ENCODE assay signal across 12 cellular contexts in genomic region chr13:32883501-32883900, GRCh38.
DNase-seq lines count a peak whose midpoint lies in the region; ATAC-seq and TF ChIP-seq lines count a peak whose summit lies in the region.
"Had no signal": no experiment of that assay in that cellular context is flagged by ENCODE, and none has a peak within 500 bp of the region (broad histone marks: within the 10 kb centered on the region; RNA-seq: fewer than 3 reads in every experiment).

No MANE protein-coding gene starts in this region.

- no peak overlapping the region for H2AFZ ChIP-seq in PC-3 (ENCODE audit: low read length)

- no TSS peak for BruUV-seq in PC-3 (replicated peaks; lab: Mats Ljungman, UMichigan)

- no peak overlapping the region for H3K9ac ChIP-seq in PC-3 (ENCODE audit: low read length)

- H4K20me1 ChIP-seq in PC-3 (ENCODE audit: low read length), result no peaks in the 10 kb centered on the region

- H3K79me2 ChIP-seq in PC-3 (ENCODE audit: low read length), result no peaks in the 10 kb centered on the region

- H3F3A ChIP-seq in PC-3 (ENCODE audit: low read length, unreplicated experiment), result no peaks in the 10 kb centered on the region

- H3K4me3 ChIP-seq in AG10803 (ENCODE audit: low read length), result no peak overlapping the region
- no peak overlapping the region for H3K4me3 ChIP-seq in PC-3 (ENCODE audit: low read length)
- H3K4me3 ChIP-seq: thoracic aorta had no signal

- no peak overlapping the region for H3K4me2 ChIP-seq in PC-3 (ENCODE audit: low read length)

- no peaks in the 10 kb centered on the region for H3K27me3 ChIP-seq in PC-3 (ENCODE audit: low read length)

- CTCF ChIA-PET in PC-3 (lab: Charles Lee), result no interaction called here

- no peaks in the 10 kb centered on the region for H3K36me3 ChIP-seq in PC-3 (ENCODE audit: low read depth, low read length)
- H3K36me3 ChIP-seq: thoracic aorta had no signal

- TF ChIP-seq CTCF in AG10803 (conservative IDR thresholded peaks at IDR 0.05; ENCODE audit: low read length) (no peak), PC-3 (conservative IDR thresholded peaks at IDR 0.05; ENCODE audit: low read depth, low read length) (no peak)

- H3K9me3 ChIP-seq in PC-3 (ENCODE audit: low read length), result 0 out of 2 replicates have a peak, but pooled peaks cover 7% of the 10 kb centered on the region

- no peak overlapping the region for H3K27ac ChIP-seq in PC-3 (ENCODE audit: low read length)
- H3K27ac ChIP-seq: thoracic aorta had no signal

- intact Hi-C loops in PC-3 (cut with micrococcal nuclease), result no loop called here

- DNase-seq in AG10803 (ENCODE audit: low read depth), result peak; percentile 43
- DNase-seq in NCI-H1092 treated with DMSO at 0.1 percent for 48 hours (lab: John Stamatoyannopoulos, UW), result peak; percentile 82
- no peak for DNase-seq in PC-3
- DNase-seq in inferior parietal cortex (ENCODE audit: extremely low spot score), result peak; percentile 26
- DNase-seq in left lobe of liver (ENCODE audit: low spot score), result no peak
- DNase-seq: activated CD4-positive, alpha-beta T cell treated with anti-CD3 and anti-CD28 coated beads, Interleukin-2, amount 50 U/mL, for 1 hour; AML-193; NCI-H2029 treated with DMSO at 0.1 percent for 48 hours had no signal

- peaks cover 16% of the 10 kb centered on the region for H3K4me1 ChIP-seq in PC-3 (ENCODE audit: insufficient read depth, low read length)

- no peaks in the 10 kb centered on the region for H3K9me2 ChIP-seq in PC-3 (replicated peaks; ENCODE audit: low read length)

- peak; percentile 24; the same call in 1 of the 2 replicates for ATAC-seq in PC-3
- no peak for ATAC-seq in GM19035 (IDR thresholded peaks at IDR 0.05; ENCODE audit: unreplicated experiment)
- no peak for ATAC-seq in HG03159 (IDR thresholded peaks at IDR 0.05; ENCODE audit: unreplicated experiment)
- ATAC-seq in left lobe of liver, result no peak
- ATAC-seq in GM18873 (IDR thresholded peaks at IDR 0.05; ENCODE audit: low FRiP score, unreplicated experiment), result no peak

- POLR2A ChIA-PET in PC-3 (lab: Charles Lee; ENCODE audit: unreplicated experiment), result interaction anchor here (0.5 kb wide), 1 partner anchor 353 kb away, joined by 4 read pairs; no protein-coding TSS in a partner anchor

Comparison
In these comparisons a context has a peak if more than half of its experiments do, and no peak if none do; other contexts are left out.
1. DNase-seq: peak in AG10803 (single experiment), NCI-H1092 treated with DMSO at 0.1 percent for 48 hours (single experiment) and inferior parietal cortex (single experiment); none in PC-3 (single experiment) and left lobe of liver (single experiment).